Comparison of ENCODE assay signal across 8 cellular contexts in genomic region chr5:60844429-60844890, GRCh38. TPM values are rescaled to one million over a fixed set of nuclear protein-coding genes. Genes with fewer than 3 reads are reported as not detected.
DNase-seq lines count a peak whose midpoint lies in the region; ATAC-seq and TF ChIP-seq lines count a peak whose summit lies in the region.

No MANE protein-coding gene starts in this region.

- peaks cover 75% of the 10 kb centered on the region for H3K27me3 Mint-ChIP-seq in activated naive CD8-positive, alpha-beta T cell treated with anti-CD3 and anti-CD28 coated beads, Interleukin-2, amount 10 ng/mL, durations not matched to agents 7 days and 5 days

- no peak overlapping the region for H3K27ac Mint-ChIP-seq in activated naive CD8-positive, alpha-beta T cell treated with anti-CD3 and anti-CD28 coated beads, Interleukin-2, amount 10 ng/mL, durations not matched to agents 7 days and 5 days

- H3K4me1 ChIP-seq in A673 (ENCODE audit: insufficient read depth, low read length, poor library complexity, severe bottlenecking) (no peaks in the 10 kb centered on the region), thoracic aorta (ENCODE audit: control insufficient read depth in 1 of 2, low read depth in 2 of 2) (peaks cover 3 to 12% of the 10 kb centered on the region in 2 donors)

- H3K9me3 ChIP-seq in A673 (ENCODE audit: low read depth, low read length, poor library complexity, severe bottlenecking) (no peaks in the 10 kb centered on the region), thoracic aorta (no peaks in the 10 kb centered on the region)

- POLR2A ChIA-PET in A673 (lab: Charles Lee; ENCODE audit: low non-redundant PET), result no interaction called here
- POLR2A ChIA-PET in activated naive CD8-positive, alpha-beta T cell treated with anti-CD3 and anti-CD28 coated beads, Interleukin-2, amount 10 ng/mL, durations not matched to agents 7 days and 5 days (lab: Charles Lee), result interaction anchor here (1.0 kb wide), 1 partner anchor 145 kb away, joined by 4 read pairs; the partner anchor contains the start of gene DEPDC1B

- intact Hi-C loops in A673 (cut with micrococcal nuclease; ENCODE audit: unreplicated experiment) (no loop called here), sciatic nerve (cut with DNase I) (no loop called here)

- CTCF ChIA-PET in A673 (lab: Charles Lee), result interaction anchor here (0.7 kb wide), 1 partner anchor 146 kb away, joined by 3 read pairs; no protein-coding TSS in a partner anchor

- BruUV-seq in A673 (replicated peaks; lab: Mats Ljungman, UMichigan), result no TSS peak

- peaks cover 81% of the 10 kb centered on the region for H3K27me3 ChIP-seq in A673 (replicated peaks; ENCODE audit: insufficient read depth, low read depth, low read length, poor library complexity)
- no peaks in the 10 kb centered on the region for H3K27me3 ChIP-seq in kidney epithelial cell (ENCODE audit: control insufficient read depth, insufficient read depth, low read length)
- no peaks in the 10 kb centered on the region for H3K27me3 ChIP-seq in thoracic aorta (replicated peaks; ENCODE audit: insufficient read depth)

- no peaks in the 10 kb centered on the region for H3K36me3 Mint-ChIP-seq in activated naive CD8-positive, alpha-beta T cell treated with anti-CD3 and anti-CD28 coated beads, Interleukin-2, amount 10 ng/mL, durations not matched to agents 7 days and 5 days

- DNase-seq in A673 (ENCODE audit: low spot score) (peak; percentile 20), H4 (ENCODE audit: low spot score) (peak; percentile 35), kidney epithelial cell (ENCODE audit: low read depth) (no peak), thoracic aorta (ENCODE audit: low spot score) (no peak), sciatic nerve (ENCODE audit: low spot score) (no peak)
- DNase-seq in activated naive CD8-positive, alpha-beta T cell treated with anti-CD3 and anti-CD28 coated beads, Interleukin-2, amount 10 ng/mL, durations not matched to agents 7 days and 5 days, result no peak

- no peak overlapping the region for H3K27ac ChIP-seq in A673 (ENCODE audit: low read depth, low read length, poor library complexity, severe bottlenecking)
- no peak overlapping the region for H3K27ac ChIP-seq in thoracic aorta

- peak overlapping the region; percentile 74 for H3K4me3 Mint-ChIP-seq in activated naive CD8-positive, alpha-beta T cell treated with anti-CD3 and anti-CD28 coated beads, Interleukin-2, amount 10 ng/mL, durations not matched to agents 7 days and 5 days

- H3K4me3 ChIP-seq in A673 (ENCODE audit: low read depth, low read length, poor library complexity, severe bottlenecking), result peak overlapping the region; percentile 54
- peak overlapping the region; percentile 87 for H3K4me3 ChIP-seq in kidney epithelial cell (ENCODE audit: low read depth, low read length)
- peak overlapping the region; percentile 78 for H3K4me3 ChIP-seq in thoracic aorta

- H3K9me3 Mint-ChIP-seq in activated naive CD8-positive, alpha-beta T cell treated with anti-CD3 and anti-CD28 coated beads, Interleukin-2, amount 10 ng/mL, durations not matched to agents 7 days and 5 days, result no peaks in the 10 kb centered on the region

- no peaks in the 10 kb centered on the region for H3K36me3 ChIP-seq in A673 (ENCODE audit: insufficient read depth, low read length, poor library complexity, severe bottlenecking)
- H3K36me3 ChIP-seq in kidney epithelial cell (ENCODE audit: control insufficient read depth, insufficient read depth, low read length), result no peaks in the 10 kb centered on the region
- H3K36me3 ChIP-seq in thoracic aorta, result no peaks in the 10 kb centered on the region

- peaks cover 13% of the 10 kb centered on the region for H3K4me1 Mint-ChIP-seq in activated naive CD8-positive, alpha-beta T cell treated with anti-CD3 and anti-CD28 coated beads, Interleukin-2, amount 10 ng/mL, durations not matched to agents 7 days and 5 days

- no peak for TF ChIP-seq CTCF in A673 (conservative IDR thresholded peaks at IDR 0.05; ENCODE audit: low read depth, low read length)
- TF ChIP-seq CTCF in kidney epithelial cell (IDR thresholded peaks at IDR 0.05; ENCODE audit: insufficient read depth, low read length, poor library complexity, severe bottlenecking), result no peak
- no peak for TF ChIP-seq CTCF in thoracic aorta (IDR thresholded peaks at IDR 0.05)

- ATAC-seq in activated naive CD8-positive, alpha-beta T cell treated with anti-CD3 and anti-CD28 coated beads, Interleukin-2, amount 10 ng/mL, durations not matched to agents 7 days and 5 days (ENCODE audit: low read depth), result no peak
- ATAC-seq in thoracic aorta (ENCODE audit: insufficient number of reproducible peaks, low FRiP score, low read depth), result no peak
- ATAC-seq in GM18873 (IDR thresholded peaks at IDR 0.05; ENCODE audit: low FRiP score, unreplicated experiment), result no peak
- no peak for ATAC-seq in GM18870 (IDR thresholded peaks at IDR 0.05; ENCODE audit: unreplicated experiment)
- ATAC-seq in sciatic nerve, result no peak

RNA-seq across cellular contexts. Expression of gene ELOVL7, which starts 0.4 kb away (rescaled TPM):
- total RNA-seq in A673 (2021), result 0.15 TPM in 1 of 2 replicates, not detected in the other
- 8.6 and 10.4 TPM in 2 replicates for total RNA-seq in H4 (2014; rRNA removed; shearing (Covaris generic))
- total RNA-seq in activated naive CD8-positive, alpha-beta T cell treated with anti-CD3 and anti-CD28 coated beads, Interleukin-2, amount 10 ng/mL, durations not matched to agents 7 days and 5 days, result under 1 TPM; 0.57 to 0.97 TPM
- 31.6 and 35.3 TPM in 2 replicates for total RNA-seq in kidney epithelial cell
- 10 to 100 TPM in 1 of 2 donors, 1 to 10 TPM in 1; 3.0 to 18.5 TPM for total RNA-seq in thoracic aorta
- total RNA-seq in sciatic nerve, result 32.1 TPM

Comparison
In these comparisons a context has a peak if more than half of its experiments do, and no peak if none do; other contexts are left out.
1. DNase-seq: peak in A673 (single experiment) and H4 (single experiment); none in activated naive CD8-positive, alpha-beta T cell treated with anti-CD3 and anti-CD28 coated beads, Interleukin-2, amount 10 ng/mL, durations not matched to agents 7 days and 5 days (single experiment), kidney epithelial cell (single experiment), thoracic aorta (single experiment) and sciatic nerve (single experiment).
2. Peak in every context shown above with its lines, with median percentiles within 50 percentile points of each other: H3K4me3 ChIP-seq.